In the genomic region with DNA sequence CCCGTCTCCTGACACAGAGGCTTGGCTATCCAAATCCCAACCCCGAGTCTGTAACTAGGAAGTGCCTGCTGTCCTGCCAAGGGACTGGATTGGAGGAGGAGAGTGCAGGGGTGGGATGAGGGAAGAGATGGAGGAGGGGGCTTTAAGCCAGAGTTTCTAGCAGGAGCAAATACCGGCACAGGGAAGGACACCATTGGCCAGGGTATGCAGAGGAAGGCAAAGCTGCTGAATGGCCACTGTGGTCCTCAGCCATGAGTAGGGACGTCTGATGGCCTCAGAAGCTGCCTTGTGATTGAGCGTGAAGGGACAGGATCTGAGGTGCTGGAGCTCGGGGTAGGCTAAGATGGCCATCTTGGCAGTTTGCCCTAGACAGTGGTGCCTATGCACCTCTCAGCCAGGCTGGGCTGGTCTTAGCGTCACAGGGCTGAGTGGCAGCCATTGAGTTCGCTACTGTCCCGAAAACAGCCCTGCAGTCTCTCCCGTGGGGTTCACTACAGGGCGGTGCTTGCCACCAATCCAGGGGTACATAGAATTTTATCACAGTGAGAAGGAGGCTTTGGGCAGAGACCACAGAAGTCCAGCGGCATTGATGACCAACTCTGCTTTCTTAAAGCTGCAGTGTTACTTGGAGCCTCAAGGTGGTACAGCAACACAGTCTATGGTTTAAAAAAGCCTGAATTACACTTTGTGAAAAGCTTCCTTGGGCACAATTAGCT, we compare ENCODE assay signal across 8 cellular contexts.
DNase-seq lines count a peak whose midpoint lies in the region; ATAC-seq and TF ChIP-seq lines count a peak whose summit lies in the region.

No MANE protein-coding gene starts in this region.

- ATAC-seq in HG02678 (IDR thresholded peaks at IDR 0.05; ENCODE audit: unreplicated experiment) (peak; percentile 74), GM21447 (IDR thresholded peaks at IDR 0.05; ENCODE audit: unreplicated experiment) (no peak)
- ATAC-seq in effector memory CD8-positive, alpha-beta T cell (replicated peaks): peak; percentile 42

- H4K20me1 ChIP-seq in osteoblast (ENCODE audit: insufficient read depth, low read length): no peaks in the 10 kb centered on the region

- H3K36me3 ChIP-seq in breast epithelium (no peaks in the 10 kb centered on the region), osteoblast (ENCODE audit: insufficient read depth, low read length) (no peaks in the 10 kb centered on the region)

- H3K27me3 ChIP-seq in breast epithelium: no peaks in the 10 kb centered on the region
- peaks cover 11% of the 10 kb centered on the region for H3K27me3 ChIP-seq in osteoblast (ENCODE audit: insufficient read depth, low read length)

- H3K27ac Mint-ChIP-seq in MCF 10A (ENCODE audit: low read depth, unreplicated experiment): no peak overlapping the region
- H3K27ac Mint-ChIP-seq in effector memory CD8-positive, alpha-beta T cell: no peak overlapping the region

- no peak overlapping the region for H3K4me3 Mint-ChIP-seq in MCF 10A (ENCODE audit: unreplicated experiment)
- no peak overlapping the region for H3K4me3 Mint-ChIP-seq in effector memory CD8-positive, alpha-beta T cell

- no peaks in the 10 kb centered on the region for H3K36me3 Mint-ChIP-seq in MCF 10A (ENCODE audit: insufficient read depth, unreplicated experiment)
- H3K36me3 Mint-ChIP-seq in effector memory CD8-positive, alpha-beta T cell (ENCODE audit: insufficient read depth): no peaks in the 10 kb centered on the region

- BruUV-seq in MCF 10A (replicated peaks; lab: Mats Ljungman, UMichigan): no TSS peak

- H3K79me2 ChIP-seq in osteoblast (ENCODE audit: insufficient read depth, low read length): no peaks in the 10 kb centered on the region

- no peak overlapping the region for H3K27ac ChIP-seq in breast epithelium
- H3K27ac ChIP-seq in osteoblast (ENCODE audit: low read depth, low read length): no peak overlapping the region

- CTCF ChIA-PET in MCF 10A (lab: Yijun Ruan, JAX): interaction anchor here (0.6 to 1.4 kb wide), 12 partner anchors 30 to 1470 kb away, joined by 3 to 4 read pairs (median 3); no protein-coding TSS in a partner anchor

- peak overlapping the region; percentile 59 for H2AFZ ChIP-seq in osteoblast (ENCODE audit: low read length)

- H3K9me3 ChIP-seq in breast epithelium: no peaks in the 10 kb centered on the region
- H3K9me3 ChIP-seq in osteoblast (ENCODE audit: low read depth, low read length): no peaks in the 10 kb centered on the region

- intact Hi-C loops in MCF 10A (cut with micrococcal nuclease): loop anchor here (1.0 to 10.0 kb wide), 4 partner anchors 145 to 551 kb away; no protein-coding TSS in a partner anchor
- intact Hi-C loops in breast epithelium (cut with DNase I; ENCODE audit: low total_unique reads): loop anchor here (5.0 kb wide), 1 partner anchor 376 kb away; no protein-coding TSS in a partner anchor

- POLR2A ChIA-PET in MCF 10A (lab: Yijun Ruan, JAX): no interaction called here

- TF ChIP-seq CTCF in MCF 10A (IDR thresholded peaks at IDR 0.05; ENCODE audit: unreplicated experiment): peak; percentile 49
- no peak for TF ChIP-seq CTCF in breast epithelium (IDR thresholded peaks at IDR 0.05)
- peak; percentile 78 for TF ChIP-seq CTCF in osteoblast (IDR thresholded peaks at IDR 0.05; ENCODE audit: extremely low read depth, low read depth, low read length)

- H3K27me3 Mint-ChIP-seq in MCF 10A (ENCODE audit: insufficient read depth, unreplicated experiment): no peaks in the 10 kb centered on the region
- H3K27me3 Mint-ChIP-seq in effector memory CD8-positive, alpha-beta T cell: no peaks in the 10 kb centered on the region

- H3K4me3 ChIP-seq in breast epithelium: no peak overlapping the region
- H3K4me3 ChIP-seq in osteoblast (ENCODE audit: insufficient read depth, low read length): peak overlapping the region; percentile 50

- peak; percentile 45 for DNase-seq in MCF 10A (ENCODE audit: unreplicated experiment)
- no peak for DNase-seq in breast epithelium (ENCODE audit: low spot score in 2 of 2)
- peak; percentile 54 for DNase-seq in OCI-M1 (lab: John Stamatoyannopoulos, UW)
- DNase-seq in effector memory CD8-positive, alpha-beta T cell: no peak
- DNase-seq in osteoblast (ENCODE audit: insufficient read length, low spot score, missing footprints): peak; percentile 54
- DNase-seq in DMS79 (lab: John Stamatoyannopoulos, UW): no peak

- H3K9me3 Mint-ChIP-seq in MCF 10A (ENCODE audit: unreplicated experiment): no peaks in the 10 kb centered on the region
- H3K9me3 Mint-ChIP-seq in effector memory CD8-positive, alpha-beta T cell: no peaks in the 10 kb centered on the region

- H3K4me1 ChIP-seq in breast epithelium (no peaks in the 10 kb centered on the region), osteoblast (ENCODE audit: insufficient read depth, low read length) (no peaks in the 10 kb centered on the region)

- peaks cover 5% of the 10 kb centered on the region for H3K4me1 Mint-ChIP-seq in MCF 10A (ENCODE audit: insufficient read depth, unreplicated experiment)
- peaks cover 7 to 17% of the 10 kb centered on the region in 2 donors for H3K4me1 Mint-ChIP-seq in effector memory CD8-positive, alpha-beta T cell (ENCODE audit: low read depth in 2 of 2)

- peak overlapping the region; percentile 56 for H3K4me2 ChIP-seq in osteoblast (ENCODE audit: insufficient read depth, low read length)

- no peak for TF ChIP-seq POLR2A in breast epithelium (IDR thresholded peaks at IDR 0.05)

Comparison
In these comparisons a context has a peak if more than half of its experiments do, and no peak if none do; other contexts are left out.
1. DNase-seq: peak in MCF 10A (single experiment), OCI-M1 (single experiment) and osteoblast (single experiment); none in breast epithelium (0 of 2), effector memory CD8-positive, alpha-beta T cell (0 of 3) and DMS79 (single experiment).
2. CTCF ChIP-seq: peak in MCF 10A (single experiment) and osteoblast (single experiment); none in breast epithelium (0 of 3).